ENCODE assay signal across 8 cellular contexts in the genomic region with DNA sequence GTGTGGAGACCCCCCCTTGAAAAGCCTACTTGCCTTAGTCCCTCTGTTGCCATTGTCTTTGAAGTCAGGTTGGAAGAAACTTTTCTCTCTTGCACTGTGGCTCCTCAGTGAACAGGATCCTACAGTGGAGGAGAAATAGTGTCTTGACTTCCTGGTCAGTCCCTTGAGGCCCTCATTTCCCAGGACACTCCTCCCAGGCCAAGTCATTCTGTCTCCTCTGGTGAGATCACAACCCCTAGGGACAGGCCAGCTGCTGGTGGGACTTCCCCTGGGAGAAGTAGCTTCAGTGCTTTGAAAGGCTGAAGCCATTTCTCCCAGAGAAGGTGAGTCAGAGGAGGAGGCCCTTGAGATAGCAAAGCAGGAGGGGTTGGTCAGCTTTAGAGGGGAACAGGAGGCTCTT. TPM values are rescaled to one million over a fixed set of nuclear protein-coding genes. Genes with fewer than 3 reads are reported as not detected.
DNase-seq lines count a peak whose midpoint lies in the region; ATAC-seq lines count a peak whose summit lies in the region.
"Had no signal": no experiment of that assay in that cellular context is flagged by ENCODE, and none has a peak within 500 bp of the region (broad histone marks: within the 10 kb centered on the region; RNA-seq: fewer than 3 reads in every experiment).

No MANE protein-coding gene starts in this region.

- no peak overlapping the region for H4K12ac ChIP-seq in trophoblast cell (ENCODE audit: low read depth, low read length)

- H2BK5ac ChIP-seq in trophoblast cell (ENCODE audit: low read depth, low read length, poor library complexity) = no peak overlapping the region

- no peaks in the 10 kb centered on the region for H3K27me3 ChIP-seq in trophoblast cell (ENCODE audit: insufficient read depth, low read length)

- H3K4ac ChIP-seq in trophoblast cell (ENCODE audit: low read depth, low read length) = no peak overlapping the region

- no peak overlapping the region for H2BK120ac ChIP-seq in trophoblast cell (ENCODE audit: insufficient read depth, low read length, poor library complexity)

- H3K36me3 ChIP-seq in trophoblast cell (ENCODE audit: control insufficient read depth in 1 of 2, insufficient read depth in 2 of 2, low read length in 2 of 2) = no peaks in the 10 kb centered on the region

- no peak overlapping the region for H3K18ac ChIP-seq in trophoblast cell (ENCODE audit: low read length)

- H3K79me2 ChIP-seq in trophoblast cell (ENCODE audit: control insufficient read depth, insufficient read depth, low read length, poor library complexity) = no peaks in the 10 kb centered on the region

- H4K8ac ChIP-seq in trophoblast cell (ENCODE audit: low read depth, low read length) = no peak overlapping the region

- H3K9me3 ChIP-seq in trophoblast cell (ENCODE audit: insufficient read depth, low read depth, low read length) = peaks cover 3% of the 10 kb centered on the region

- H3K4me1 ChIP-seq in trophoblast cell (ENCODE audit: control insufficient read depth in 1 of 2, insufficient read depth in 2 of 2, low read length in 2 of 2) = peaks cover 0 to under 1% of the 10 kb centered on the region in 2 experiments

- no peak overlapping the region for H3K27ac ChIP-seq in trophoblast cell (ENCODE audit: low read depth, low read length)

- H3K4me2 ChIP-seq in trophoblast cell (ENCODE audit: low read length) = no peak overlapping the region

- H2BK12ac ChIP-seq in trophoblast cell (ENCODE audit: low read length) = no peak overlapping the region

- H3K23ac ChIP-seq in trophoblast cell (ENCODE audit: low read length) = no peak overlapping the region

- H3K14ac ChIP-seq in trophoblast cell (ENCODE audit: low read length) = no peak overlapping the region

- no peak overlapping the region for H2AK5ac ChIP-seq in trophoblast cell (ENCODE audit: low read length)

- H3K9ac ChIP-seq in trophoblast cell (ENCODE audit: low read length) = no peak overlapping the region

- H2AFZ ChIP-seq in trophoblast cell (ENCODE audit: insufficient read depth, low read length, poor library complexity) = no peak overlapping the region

- no peak overlapping the region for H4K91ac ChIP-seq in trophoblast cell (ENCODE audit: low read depth, low read length)

- no peaks in the 10 kb centered on the region for H3K79me1 ChIP-seq in trophoblast cell (ENCODE audit: low read length)

- peak; percentile 97 for ATAC-seq in GM18909 (IDR thresholded peaks at IDR 0.05; ENCODE audit: poor library complexity, unreplicated experiment)
- peak; percentile 96 for ATAC-seq in HG02588 (IDR thresholded peaks at IDR 0.05; ENCODE audit: unreplicated experiment)
- peak; percentile 86 for ATAC-seq in HG03520 (IDR thresholded peaks at IDR 0.05; ENCODE audit: unreplicated experiment)

- no peak overlapping the region for H3K4me3 ChIP-seq in trophoblast cell (ENCODE audit: low read depth, low read length)

- DNase-seq in trophoblast cell = peak; percentile 18 to 21
- no peak for DNase-seq in stimulated activated CD4-positive, alpha-beta T cell treated with anti-CD3 and anti-CD28 coated beads, Interleukin-15, amount 100 ng/mL, for 24 hours
- no peak for DNase-seq in activated CD4-positive, alpha-beta T cell treated with anti-CD3 and anti-CD28 coated beads, Interleukin-2, amount 50 U/mL, for 4 hours
- DNase-seq in Kasumi-1 (lab: John Stamatoyannopoulos, UW) = no peak
- DNase-seq: SHP77 had no signal

RNA-seq across cellular contexts. Expression of a gene that starts 10.1 kb away (rescaled TPM):
- 0.01 TPM in 1 of 2 replicates, not detected in the other for polyA plus RNA-seq in trophoblast cell (2013)

Comparison
In these comparisons a context has a peak if more than half of its experiments do, and no peak if none do; other contexts are left out.
1. DNase-seq: peak in trophoblast cell (2 of 2); none in stimulated activated CD4-positive, alpha-beta T cell treated with anti-CD3 and anti-CD28 coated beads, Interleukin-15, amount 100 ng/mL, for 24 hours (single experiment), activated CD4-positive, alpha-beta T cell treated with anti-CD3 and anti-CD28 coated beads, Interleukin-2, amount 50 U/mL, for 4 hours (0 of 2) and Kasumi-1 (0 of 2).
2. Peak in every context shown above with its lines, with median percentiles within 50 percentile points of each other: ATAC-seq.